ENCODE assay signal across 8 cellular contexts in genomic region chr2:120737802-120738516, GRCh38. TPM values are rescaled to one million over a fixed set of nuclear protein-coding genes. Genes with fewer than 3 reads are reported as not detected.
DNase-seq lines count a peak whose midpoint lies in the region; ATAC-seq and TF ChIP-seq lines count a peak whose summit lies in the region.

No MANE protein-coding gene starts in this region.

- H2AFZ ChIP-seq in HCT116 (ENCODE audit: low read depth, low read length, poor library complexity, severe bottlenecking): peak overlapping the region; percentile 92

- H3K9ac ChIP-seq in HCT116 (ENCODE audit: low read length) (peak overlapping the region; percentile 42; the same call in 1 of the 2 replicates), iPS-18a (ENCODE audit: low read length) (peak overlapping the region; percentile 87)

- H3K36me3 ChIP-seq in HCT116 (ENCODE audit: control insufficient read depth in 1 of 2, insufficient read depth in 2 of 2, low read length in 2 of 2): no peaks in the 10 kb centered on the region
- H3K36me3 ChIP-seq in SJSA1: peaks cover 15% of the 10 kb centered on the region
- no peaks in the 10 kb centered on the region for H3K36me3 ChIP-seq in iPS-18a (ENCODE audit: control insufficient read depth, low read depth, low read length)

- no peaks in the 10 kb centered on the region for H3K79me2 ChIP-seq in HCT116 (ENCODE audit: insufficient read depth, low read length)

- no peak overlapping the region for H3K27ac ChIP-seq in HCT116 (ENCODE audit: low read depth, low read length)
- peak overlapping the region; percentile 93 for H3K27ac ChIP-seq in SJSA1
- H3K27ac ChIP-seq in iPS-18a (ENCODE audit: low read length): peak overlapping the region; percentile 49
- peak overlapping the region in 9 of 21 experiments; percentile 65 to 91 (median 72) for H3K27ac ChIP-seq in skin epidermis

- peaks cover 11 to 46% of the 10 kb centered on the region in 2 experiments for H3K4me1 ChIP-seq in HCT116 (ENCODE audit: control insufficient read depth in 1 of 2, insufficient read depth in 2 of 2, low read length in 2 of 2)
- H3K4me1 ChIP-seq in SJSA1 (replicated peaks): peaks cover 67% of the 10 kb centered on the region
- H3K4me1 ChIP-seq in iPS-18a (ENCODE audit: control insufficient read depth, low read depth, low read length): peaks cover 49% of the 10 kb centered on the region

- H3K27me3 ChIP-seq in HCT116 (ENCODE audit: insufficient read depth, low read length) (peaks cover 8% of the 10 kb centered on the region; the same call in 1 of the 2 replicates), SJSA1 (replicated peaks) (no peaks in the 10 kb centered on the region), iPS-18a (ENCODE audit: control insufficient read depth, insufficient read depth, low read length) (peaks cover 12% of the 10 kb centered on the region)

- no peak for TF ChIP-seq POLR2A in HCT116 (IDR thresholded peaks at IDR 0.05; ENCODE audit: borderline replicate concordance, extremely low read depth, insufficient read depth, insufficient read length)

- TF ChIP-seq CTCF in HCT116 (IDR thresholded peaks at IDR 0.05 in 2 of 3, conservative IDR thresholded peaks at IDR 0.05 in 1 of 3; ENCODE audit: borderline replicate concordance in 1 of 3, insufficient read depth in 1 of 3, low read depth in 2 of 3, low read length in 2 of 3): no peak

- RAD21 ChIA-PET in HCT116 (lab: Charles Lee; ENCODE audit: low non-redundant PET in 1 of 2, low total read pairs in 2 of 2, uncharacterized antibody in 2 of 2, unreplicated experiment in 2 of 2): interaction anchor here (0.9 to 1.0 kb wide), 2 partner anchors 27 to 37 kb away, joined by 3 to 4 read pairs; no protein-coding TSS in a partner anchor

- H3K9me2 ChIP-seq in HCT116 (ENCODE audit: insufficient read depth): no peaks in the 10 kb centered on the region

- H3K9me3 ChIP-seq in HCT116 (ENCODE audit: control insufficient read depth in 1 of 2, insufficient read depth in 1 of 2, low read depth in 1 of 2, low read length in 2 of 2) (no peaks in the 10 kb centered on the region), SJSA1 (replicated peaks) (no peaks in the 10 kb centered on the region), iPS-18a (ENCODE audit: control insufficient read depth, low read depth, low read length) (no peaks in the 10 kb centered on the region)

- CTCF ChIA-PET in HCT116 (lab: Charles Lee): interaction anchor here (1.0 kb wide), 1 partner anchor 42 kb away, joined by 4 read pairs; no protein-coding TSS in a partner anchor

- DNase-seq in HCT116 (ENCODE audit: low read depth, low spot score) (no peak), SJSA1 (ENCODE audit: low read depth in 1 of 2, low spot score in 2 of 2) (no peak), hypothalamus (lab: John Stamatoyannopoulos, UW) (no peak)
- DNase-seq in activated CD4-positive, CD25-positive, alpha-beta regulatory T cell (lab: John Stamatoyannopoulos, UW): no peak

- intact Hi-C loops in HCT116 (cut with micrococcal nuclease): loop anchor here (2.0 to 5.0 kb wide), 2 partner anchors 199 to 333 kb away; no protein-coding TSS in a partner anchor

- BruUV-seq in HCT116 (replicated peaks; lab: Mats Ljungman, UMichigan): no TSS peak

- POLR2A ChIA-PET in HCT116 (lab: Charles Lee): interaction anchor here (0.6 to 4.2 kb wide), 3 partner anchors 9 to 337 kb away, joined by 3 to 29 read pairs (median 3); no protein-coding TSS in a partner anchor

- peak overlapping the region; percentile 95 for H3K4me2 ChIP-seq in HCT116 (ENCODE audit: low read length)

- no peak for TF ChIP-seq RAD21 in HCT116 (IDR thresholded peaks at IDR 0.05; ENCODE audit: low read depth)

- no peaks in the 10 kb centered on the region for H4K20me1 ChIP-seq in HCT116 (ENCODE audit: insufficient read depth)

- ATAC-seq in HCT116 (no peak), GM18511 (IDR thresholded peaks at IDR 0.05; ENCODE audit: unreplicated experiment) (no peak), GM19397 (IDR thresholded peaks at IDR 0.05; ENCODE audit: unreplicated experiment) (no peak)

- peak overlapping the region; percentile 60 to 64 for H3K4me3 ChIP-seq in HCT116 (replicated peaks in 1 of 2; ENCODE audit: low read depth in 1 of 2, low read length in 2 of 2)
- peak overlapping the region; percentile 92 for H3K4me3 ChIP-seq in SJSA1
- H3K4me3 ChIP-seq in iPS-18a (ENCODE audit: low read length): peak overlapping the region; percentile 93
- H3K4me3 ChIP-seq in skin epidermis: peak overlapping the region; percentile 24 to 56 (median 42)

TF ChIP-seq in HCT116, 20 proteins besides CTCF, POLR2A, EP300 and RAD21:
- TF ChIP-seq ATF3 (IDR thresholded peaks at IDR 0.05): no peak
- no peak for TF ChIP-seq ZNF274 (IDR thresholded peaks at IDR 0.05; ENCODE audit: low read depth, low read length)
- no peak for TF ChIP-seq TCF7L2 (IDR thresholded peaks at IDR 0.05; ENCODE audit: borderline replicate concordance, extremely low read depth, insufficient read depth, insufficient read length)
- TF ChIP-seq JUND (IDR thresholded peaks at IDR 0.05): no peak
- no peak for TF ChIP-seq FOSL1 (IDR thresholded peaks at IDR 0.05; ENCODE audit: low read depth)
- TF ChIP-seq CEBPB (IDR thresholded peaks at IDR 0.05; ENCODE audit: low read depth): no peak
- no peak for TF ChIP-seq ELF1 (IDR thresholded peaks at IDR 0.05; ENCODE audit: borderline replicate concordance, low read depth)
- no peak for TF ChIP-seq ZFX (IDR thresholded peaks at IDR 0.05)
- TF ChIP-seq YY1 (IDR thresholded peaks at IDR 0.05; ENCODE audit: extremely low read depth, insufficient replicate concordance, low read depth, low read length): no peak
- TF ChIP-seq CBX3 (IDR thresholded peaks at IDR 0.05; ENCODE audit: low read depth): no peak
- no peak for TF ChIP-seq REST (IDR thresholded peaks at IDR 0.05; ENCODE audit: low read depth)
- TF ChIP-seq SIN3A (IDR thresholded peaks at IDR 0.05; ENCODE audit: low read depth): no peak
- no peak for TF ChIP-seq SP1 (IDR thresholded peaks at IDR 0.05; ENCODE audit: low read depth)
- no peak for TF ChIP-seq SRF (IDR thresholded peaks at IDR 0.05; ENCODE audit: low read depth)

RNA-seq across cellular contexts. Expression of gene GLI2, which starts 2.3 kb away (rescaled TPM):
- total RNA-seq in HCT116 (2021; ENCODE audit: unreplicated experiment): 3.4 TPM
- 1.1 and 1.7 TPM in 2 replicates for polyA plus RNA-seq in HCT116 (2012)
- 8.8 and 20.0 TPM in 2 replicates for total RNA-seq in SJSA1 (2014; rRNA removed; shearing (Covaris generic))

Comparison
In these comparisons a context has a peak if more than half of its experiments do, and no peak if none do; other contexts are left out.
1. H3K4me3 ChIP-seq: peak in every context shown above with its lines; median percentile 93 in iPS-18a; 92 in SJSA1; 62 in HCT116; 42 in skin epidermis.